Comparison of ENCODE assay signal across 1 cellular context in the genomic region with DNA sequence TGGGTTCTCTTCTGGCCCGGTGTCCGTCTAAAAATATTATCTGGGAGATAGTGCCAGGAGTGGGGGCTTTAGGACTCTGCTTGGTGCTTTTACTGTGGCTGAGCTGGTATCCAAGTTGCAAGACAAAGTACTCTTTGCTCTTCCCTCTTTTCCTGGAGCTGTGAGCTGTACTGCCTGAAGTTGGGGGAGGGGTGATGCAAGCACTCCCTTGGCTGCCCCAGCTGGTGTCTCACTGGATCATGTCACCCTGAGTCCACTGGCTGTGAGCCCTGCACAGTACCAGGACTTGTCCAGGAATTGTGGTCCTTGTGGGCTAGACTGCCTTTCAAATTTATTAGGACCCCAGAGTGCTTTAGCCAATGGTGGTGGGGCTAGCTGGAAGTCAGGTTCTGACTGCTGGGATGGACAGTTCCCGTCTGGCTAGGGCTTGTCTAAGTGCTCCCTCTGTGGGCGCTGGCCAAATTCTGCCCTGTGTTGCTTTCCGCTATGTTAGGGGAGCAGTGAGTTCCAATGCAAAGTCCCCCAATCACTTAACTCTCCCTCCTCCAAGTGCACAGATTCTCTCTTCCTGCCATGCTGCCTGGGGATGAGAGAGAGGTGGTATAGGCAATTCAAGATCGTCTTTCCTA.
TF ChIP-seq lines count a peak whose summit lies in the region.

No MANE protein-coding gene starts in this region.

TF ChIP-seq in H1, 55 proteins besides CTCF, POLR2A, EP300 and RAD21 (continued from another document):
- TF ChIP-seq, protein P1, sequence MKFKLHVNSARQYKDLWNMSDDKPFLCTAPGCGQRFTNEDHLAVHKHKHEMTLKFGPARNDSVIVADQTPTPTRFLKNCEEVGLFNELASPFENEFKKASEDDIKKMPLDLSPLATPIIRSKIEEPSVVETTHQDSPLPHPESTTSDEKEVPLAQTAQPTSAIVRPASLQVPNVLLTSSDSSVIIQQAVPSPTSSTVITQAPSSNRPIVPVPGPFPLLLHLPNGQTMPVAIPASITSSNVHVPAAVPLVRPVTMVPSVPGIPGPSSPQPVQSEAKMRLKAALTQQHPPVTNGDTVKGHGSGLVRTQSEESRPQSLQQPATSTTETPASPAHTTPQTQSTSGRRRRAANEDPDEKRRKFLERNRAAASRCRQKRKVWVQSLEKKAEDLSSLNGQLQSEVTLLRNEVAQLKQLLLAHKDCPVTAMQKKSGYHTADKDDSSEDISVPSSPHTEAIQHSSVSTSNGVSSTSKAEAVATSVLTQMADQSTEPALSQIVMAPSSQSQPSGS (IDR thresholded peaks at IDR 0.05; ENCODE audit: low read length): no peak
- TF ChIP-seq TEAD4 (IDR thresholded peaks at IDR 0.05; ENCODE audit: low read depth, low read length) (no peak), BRCA1 (IDR thresholded peaks at IDR 0.05; ENCODE audit: low read depth, low read length) (no peak), RBBP5 (IDR thresholded peaks at IDR 0.05; ENCODE audit: borderline replicate concordance, low read depth, low read length) (no peak), SUZ12 (IDR thresholded peaks at IDR 0.05; ENCODE audit: low read length) (no peak), EGR1 (IDR thresholded peaks at IDR 0.05; ENCODE audit: borderline replicate concordance, low read depth, low read length) (no peak), PHF8 (conservative IDR thresholded peaks at IDR 0.05; ENCODE audit: low read depth, low read length) (no peak)
TF ChIP-seq in H1: peak in this region for 0.
